ENCODE assay signal across 8 cellular contexts in genomic region chr2:202912824-202913223, GRCh38. TPM values are rescaled to one million over a fixed set of nuclear protein-coding genes. Genes with fewer than 3 reads are reported as not detected.
DNase-seq lines count a peak whose midpoint lies in the region; ATAC-seq, FAIRE-seq and TF ChIP-seq lines count a peak whose summit lies in the region.
"Not testable (repeated sequence)": the region's sequence is repeated elsewhere in the genome, so short reads cannot be mapped to it uniquely, and the experiment has no call there.

No MANE protein-coding gene starts in this region.

- ATAC-seq in HG03064 (IDR thresholded peaks at IDR 0.05; ENCODE audit: low read depth, unreplicated experiment): peak; percentile 3

- peaks cover 0 to 13% (median 0%) of the 10 kb centered on the region in 4 donors for H3K4me1 ChIP-seq in Peyer's patch
- H3K4me1 ChIP-seq in endocrine pancreas (ENCODE audit: control insufficient read depth, insufficient read depth, low read length); keratinocyte (ENCODE audit: control insufficient read depth, extremely low read depth, insufficient read depth, low read length); stomach smooth muscle (ENCODE audit: control insufficient read depth, insufficient read depth, low read length): not testable (repeated sequence)

- not testable (repeated sequence) for H3K9me3 ChIP-seq in Peyer's patch; endocrine pancreas (ENCODE audit: control insufficient read depth, low read length); keratinocyte (ENCODE audit: control insufficient read depth, low read depth, low read length); stomach smooth muscle (ENCODE audit: control insufficient read depth in 2 of 2, low read length in 2 of 2)

- not testable (repeated sequence) for H3K27me3 Mint-ChIP-seq in CD14-positive monocyte (ENCODE audit: low read depth in 3 of 3); activated naive CD8-positive, alpha-beta T cell; neural crest cell (ENCODE audit: low read depth)

- H3K36me3 ChIP-seq in Peyer's patch; endocrine pancreas (ENCODE audit: control insufficient read depth, insufficient read depth, low read length); keratinocyte (ENCODE audit: control insufficient read depth in 2 of 2, extremely low read depth in 1 of 2, insufficient read depth in 2 of 2, low read length in 2 of 2); stomach smooth muscle (ENCODE audit: control insufficient read depth in 2 of 2, insufficient read depth in 2 of 2, low read length in 2 of 2): not testable (repeated sequence)

- dilution Hi-C loops in keratinocyte (cut with MboI; ENCODE audit: extremely low pct_ligation_motif_present, low sequenced_read_pairs): not testable (repeated sequence)

- peak overlapping the region; percentile 79 for H2AFZ ChIP-seq in keratinocyte (ENCODE audit: control insufficient read depth, low read length)

- H3K4me3 Mint-ChIP-seq in CD14-positive monocyte (peak overlapping the region; percentile 82 to 97), neural crest cell (peak overlapping the region; percentile 87)
- peak overlapping the region; percentile 98 for H3K4me3 Mint-ChIP-seq in activated naive CD8-positive, alpha-beta T cell

- H3K27me3 ChIP-seq in Peyer's patch; endocrine pancreas (ENCODE audit: control insufficient read depth, insufficient read depth, low read length); keratinocyte (ENCODE audit: control insufficient read depth, extremely low read depth, insufficient read depth, low read length); stomach smooth muscle (ENCODE audit: control insufficient read depth in 1 of 2, insufficient read depth in 2 of 2, low read length in 2 of 2): not testable (repeated sequence)

- H3K36me3 Mint-ChIP-seq in CD14-positive monocyte; activated naive CD8-positive, alpha-beta T cell; neural crest cell (ENCODE audit: low read depth): not testable (repeated sequence)

- H3K79me2 ChIP-seq in keratinocyte (ENCODE audit: control insufficient read depth, insufficient read depth, low read length): peaks cover 36% of the 10 kb centered on the region

- H3K4me3 ChIP-seq in Peyer's patch: peak overlapping the region; percentile 52 to 83 (median 74)
- peak overlapping the region; percentile 79 for H3K4me3 ChIP-seq in endocrine pancreas (ENCODE audit: control insufficient read depth, insufficient read depth, low read length)
- peak overlapping the region; percentile 58 to 85 (median 73) for H3K4me3 ChIP-seq in keratinocyte (ENCODE audit: control insufficient read depth in 2 of 3, extremely low read depth in 1 of 3, insufficient read depth in 2 of 3, low read depth in 1 of 3, low read length in 3 of 3)
- H3K4me3 ChIP-seq in stomach smooth muscle (ENCODE audit: low read length in 2 of 2): peak overlapping the region; percentile 66 to 100

- not testable (repeated sequence) for H4K20me1 ChIP-seq in keratinocyte (ENCODE audit: control insufficient read depth, extremely low read depth, insufficient read depth, low read length)

- not testable (repeated sequence) for DNase-seq in CD14-positive monocyte (ENCODE audit: low spot score); Peyer's patch; keratinocyte (ENCODE audit: low read depth, low spot score); neural crest cell (ENCODE audit: low read depth, low spot score)

- peak overlapping the region in 3 of 7 donors; percentile 58 to 91 (median 74) for H3K27ac Mint-ChIP-seq in CD14-positive monocyte
- H3K27ac Mint-ChIP-seq in activated naive CD8-positive, alpha-beta T cell: peak overlapping the region; percentile 78
- peak overlapping the region; percentile 81 for H3K27ac Mint-ChIP-seq in neural crest cell (ENCODE audit: unreplicated experiment)

- H3K4me2 ChIP-seq in keratinocyte (ENCODE audit: control insufficient read depth, extremely low read depth, insufficient read depth, low read depth, low read length): peak overlapping the region; percentile 62

- H3K4me1 Mint-ChIP-seq in CD14-positive monocyte (peaks cover 32% of the 10 kb centered on the region), neural crest cell (peaks cover 43% of the 10 kb centered on the region)
- peaks cover 30% of the 10 kb centered on the region for H3K4me1 Mint-ChIP-seq in activated naive CD8-positive, alpha-beta T cell (ENCODE audit: low read depth)

- H3K9me1 ChIP-seq in keratinocyte (ENCODE audit: control insufficient read depth, extremely low read depth, insufficient read depth, low read length): not testable (repeated sequence)

- intact Hi-C loops in CD14-positive monocyte (cut with micrococcal nuclease): loop anchor here (5.0 kb wide), 3 partner anchors 39 to 324 kb away; partner anchors contain the start of genes CYP20A1 (in 1 of the 2) and NBEAL1 (in 1 of the 2)

- TF ChIP-seq POLR2A in Peyer's patch (IDR thresholded peaks at IDR 0.05): not testable (repeated sequence)

- FAIRE-seq in keratinocyte (lab: Jason Lieb, UNC): peak; percentile 9

- H3K9ac ChIP-seq in endocrine pancreas (ENCODE audit: control insufficient read depth, insufficient read depth, low read length) (peak overlapping the region; percentile 4), keratinocyte (ENCODE audit: control insufficient read depth, extremely low read depth, insufficient read depth, low read length) (peak overlapping the region; percentile 62), stomach smooth muscle (ENCODE audit: low read length in 2 of 2) (peak overlapping the region; percentile 37 to 67)

- not testable (repeated sequence) for TF ChIP-seq CTCF in CD14-positive monocyte (IDR thresholded peaks at IDR 0.05); Peyer's patch (IDR thresholded peaks at IDR 0.05); keratinocyte (optimal IDR thresholded peaks at IDR 0.05 in 1 of 3, IDR thresholded peaks at IDR 0.05 in 1 of 3, conservative IDR thresholded peaks at IDR 0.05 in 1 of 3; ENCODE audit: extremely low read depth in 1 of 3, insufficient read depth in 2 of 3, low read length in 3 of 3); neural crest cell (conservative IDR thresholded peaks at IDR 0.05)

- H3K9me3 Mint-ChIP-seq in CD14-positive monocyte; activated naive CD8-positive, alpha-beta T cell (ENCODE audit: low read depth); neural crest cell: not testable (repeated sequence)

- peak overlapping the region; percentile 66 to 88 (median 74) for H3K27ac ChIP-seq in Peyer's patch
- H3K27ac ChIP-seq in keratinocyte (ENCODE audit: control insufficient read depth, insufficient read depth, low read length): peak overlapping the region; percentile 31
- H3K27ac ChIP-seq in stomach smooth muscle (ENCODE audit: low read length): peak overlapping the region; percentile 31

RNA-seq across cellular contexts. Expression of gene CARF, which starts 0.7 kb away (rescaled TPM):
- polyA plus RNA-seq in CD14-positive monocyte (1 to 10 TPM; 1.1 to 2.8 TPM), keratinocyte (3.1 to 6.5 TPM (median 5.2 TPM) in 3 replicates)
- total RNA-seq in Peyer's patch (10 to 100 TPM in 2 of 4 donors, 1 to 10 TPM in 2; 8.2 to 32.2 (median 13.2) TPM), neural crest cell (6.8 and 7.8 TPM in 2 replicates)
- polyA plus RNA-seq in keratinocyte (2011; ENCODE audit: low read depth): 2.2 TPM
- 2.4 and 5.6 TPM in 2 replicates for polyA plus RNA-seq in keratinocyte (2011; cell fraction: cytosol; rRNA removed)
- 10.4 and 13.7 TPM in 2 replicates for polyA plus RNA-seq in keratinocyte (2011; cell fraction: nucleus; rRNA removed)
- polyA plus RNA-seq in keratinocyte (2012; ENCODE audit: low replicate concordance): 1.4 and 2.3 TPM in 2 replicates
- 1.7 to 6.6 TPM (median 6.6 TPM) in 3 replicates for polyA minus RNA-seq in keratinocyte
- 3.5 TPM for polyA minus RNA-seq in keratinocyte (2011; cell fraction: cytosol; rRNA and poly(A)+ RNA removed)
- polyA minus RNA-seq in keratinocyte (2011; cell fraction: nucleus; rRNA and poly(A)+ RNA removed): 2.8 and 11.3 TPM in 2 replicates

RNA-seq across cellular contexts. Expression of gene WDR12, which starts 1.4 kb away (rescaled TPM):
- polyA plus RNA-seq in CD14-positive monocyte (10 to 100 TPM in 1 of 2 donors, 1 to 10 TPM in 1; 4.1 to 14.6 TPM), keratinocyte (38.7 to 109 TPM (median 51.4 TPM) in 3 replicates)
- total RNA-seq in Peyer's patch (10 to 100 TPM in 2 of 4 donors, 1 to 10 TPM in 2; 2.5 to 28.6 (median 15.0) TPM), neural crest cell (69.8 and 71.1 TPM in 2 replicates)
- 107 TPM for polyA plus RNA-seq in keratinocyte (2011; ENCODE audit: low read depth)
- polyA plus RNA-seq in keratinocyte (2011; cell fraction: cytosol; rRNA removed): 24.5 and 32.2 TPM in 2 replicates
- polyA plus RNA-seq in keratinocyte (2011; cell fraction: nucleus; rRNA removed): 35.2 and 57.3 TPM in 2 replicates
- polyA plus RNA-seq in keratinocyte (2012; ENCODE audit: low replicate concordance): 44.8 and 57.3 TPM in 2 replicates
- polyA minus RNA-seq in keratinocyte: 9.9 to 32.3 TPM (median 25.3 TPM) in 3 replicates
- polyA minus RNA-seq in keratinocyte (2011; cell fraction: cytosol; rRNA and poly(A)+ RNA removed): 16.9 TPM
- 12.8 and 26.4 TPM in 2 replicates for polyA minus RNA-seq in keratinocyte (2011; cell fraction: nucleus; rRNA and poly(A)+ RNA removed)

RNA-seq across cellular contexts. Expression of gene ICA1L, which starts 41.3 kb away (rescaled TPM):
- polyA plus RNA-seq in CD14-positive monocyte (under 1 TPM; 0.17 to 0.85 TPM), keratinocyte (1.1 to 2.2 TPM (median 1.8 TPM) in 3 replicates)
- total RNA-seq in Peyer's patch (1 to 10 TPM; 2.5 to 6.3 (median 4.9) TPM), neural crest cell (12.9 and 15.1 TPM in 2 replicates)
- polyA plus RNA-seq in keratinocyte (2011; ENCODE audit: low read depth): 1.7 TPM
- polyA plus RNA-seq in keratinocyte (2011; cell fraction: cytosol; rRNA removed): 0.57 and 1.5 TPM in 2 replicates
- 5.0 and 5.3 TPM in 2 replicates for polyA plus RNA-seq in keratinocyte (2011; cell fraction: nucleus; rRNA removed)
- 0.79 and 1.0 TPM in 2 replicates for polyA plus RNA-seq in keratinocyte (2012; ENCODE audit: low replicate concordance)
- polyA minus RNA-seq in keratinocyte: 1.5 to 1.7 TPM in 2 of 3 replicates, not detected in the other
- 0.77 TPM for polyA minus RNA-seq in keratinocyte (2011; cell fraction: cytosol; rRNA and poly(A)+ RNA removed)
- 2.7 and 3.2 TPM in 2 replicates for polyA minus RNA-seq in keratinocyte (2011; cell fraction: nucleus; rRNA and poly(A)+ RNA removed)

Comparison
In these comparisons a context has a peak if more than half of its experiments do, and no peak if none do; other contexts are left out.
1. H3K9ac ChIP-seq: peak in every context shown above with its lines; median percentile 62 in keratinocyte; 52 in stomach smooth muscle; 4 in endocrine pancreas.